8 cellular contexts compared by ENCODE assay signal in genomic region chrX:78104447-78105176, GRCh38. TPM values are rescaled to one million over a fixed set of nuclear protein-coding genes. Genes with fewer than 3 reads are reported as not detected.
A peak's percentile ranks its signal among the peaks of the same experiment; 100 is the strongest.
DNase-seq lines count a peak whose midpoint lies in the region; ATAC-seq, FAIRE-seq and TF ChIP-seq lines count a peak whose summit lies in the region.

No MANE protein-coding gene starts in this region.

- no peak for TF ChIP-seq CTCF in HL-60 (IDR thresholded peaks at IDR 0.05; ENCODE audit: insufficient read depth, low read length)
- TF ChIP-seq CTCF in astrocyte (IDR thresholded peaks at IDR 0.05; ENCODE audit: insufficient read depth, low read depth, low read length), result no peak
- TF ChIP-seq CTCF in right atrium auricular region (IDR thresholded peaks at IDR 0.05), result no peak

- peaks cover 8% of the 10 kb centered on the region for H3K4me1 Mint-ChIP-seq in astrocyte (ENCODE audit: low read depth, unreplicated experiment)

- H3K27ac Mint-ChIP-seq in astrocyte (ENCODE audit: unreplicated experiment), result peak overlapping the region; percentile 80

- H4K20me1 ChIP-seq in astrocyte (ENCODE audit: insufficient read depth, low read length), result peaks cover 46% of the 10 kb centered on the region

- peaks cover 4% of the 10 kb centered on the region for H3K36me3 Mint-ChIP-seq in astrocyte (ENCODE audit: low read depth, unreplicated experiment)

- H3K27ac ChIP-seq in HL-60 (replicated peaks) (peak overlapping the region; percentile 98), astrocyte (ENCODE audit: low read depth, low read length) (peak overlapping the region; percentile 88), right atrium auricular region (peak overlapping the region; percentile 83 to 96), rectal smooth muscle tissue (ENCODE audit: low read depth, low read length) (peak overlapping the region; percentile 94)

- no peak for FAIRE-seq in astrocyte (lab: Jason Lieb, UNC)

- H3K36me3 ChIP-seq in astrocyte (ENCODE audit: insufficient read depth, low read length) (no peaks in the 10 kb centered on the region), right atrium auricular region (no peaks in the 10 kb centered on the region), rectal smooth muscle tissue (ENCODE audit: control insufficient read depth, insufficient read depth, low read length) (no peaks in the 10 kb centered on the region)

- H3K4me2 ChIP-seq in astrocyte (ENCODE audit: low read length), result peak overlapping the region; percentile 87

- peak overlapping the region; percentile 66 for H2AFZ ChIP-seq in astrocyte (ENCODE audit: low read depth, low read length)

- peaks cover 15% of the 10 kb centered on the region for H3K4me1 ChIP-seq in astrocyte (ENCODE audit: insufficient read depth, low read length)
- peaks cover 0 to 35% of the 10 kb centered on the region in 2 donors for H3K4me1 ChIP-seq in right atrium auricular region
- H3K4me1 ChIP-seq in rectal smooth muscle tissue (ENCODE audit: control insufficient read depth, insufficient read depth, low read length), result peaks cover 2% of the 10 kb centered on the region

- H3K27me3 Mint-ChIP-seq in astrocyte (ENCODE audit: low read depth, unreplicated experiment), result no peaks in the 10 kb centered on the region

- H3K9ac ChIP-seq in astrocyte (ENCODE audit: low read length) (peak overlapping the region; percentile 98), rectal smooth muscle tissue (ENCODE audit: low read length) (peak overlapping the region; percentile 94)

- no peak for ATAC-seq in HG03135 (IDR thresholded peaks at IDR 0.05; ENCODE audit: unreplicated experiment)

- peaks cover 56% of the 10 kb centered on the region for H3K79me2 ChIP-seq in astrocyte (ENCODE audit: insufficient read depth, low read length)

- H3K9me3 Mint-ChIP-seq in astrocyte (ENCODE audit: unreplicated experiment), result no peaks in the 10 kb centered on the region

- DNase-seq in NCI-H524 (lab: John Stamatoyannopoulos, UW) (peak; percentile 42 to 61), NCI-H524 treated with DMSO at 0.1 percent for 48 hours (lab: John Stamatoyannopoulos, UW) (no peak), HL-60 (ENCODE audit: low read depth in 1 of 2, low spot score in 1 of 2) (peak in 1 of 2 experiments; percentile 75), RKO (ENCODE audit: low spot score) (peak; percentile 71), astrocyte (ENCODE audit: low read depth) (peak; percentile 23), right atrium auricular region (ENCODE audit: low spot score) (peak; percentile 69)

- peak overlapping the region; percentile 97 for H3K4me3 Mint-ChIP-seq in astrocyte (ENCODE audit: unreplicated experiment)

- no peaks in the 10 kb centered on the region for H3K27me3 ChIP-seq in HL-60 (ENCODE audit: insufficient read depth, poor library complexity, severe bottlenecking)
- H3K27me3 ChIP-seq in astrocyte (ENCODE audit: insufficient read depth, low read length), result no peaks in the 10 kb centered on the region
- H3K27me3 ChIP-seq in right atrium auricular region, result no peaks in the 10 kb centered on the region
- no peaks in the 10 kb centered on the region for H3K27me3 ChIP-seq in rectal smooth muscle tissue (ENCODE audit: control insufficient read depth, insufficient read depth, low read length)

- H3K9me3 ChIP-seq in astrocyte (ENCODE audit: insufficient read depth, low read depth, low read length) (no peaks in the 10 kb centered on the region), right atrium auricular region (no peaks in the 10 kb centered on the region)

- peak overlapping the region; percentile 58 for H3K4me3 ChIP-seq in HL-60 (replicated peaks; ENCODE audit: insufficient read depth, low read length)
- H3K4me3 ChIP-seq in astrocyte (ENCODE audit: insufficient read depth, low read depth, low read length), result peak overlapping the region; percentile 99
- H3K4me3 ChIP-seq in right atrium auricular region, result peak overlapping the region; percentile 66 to 72
- H3K4me3 ChIP-seq in rectal smooth muscle tissue (ENCODE audit: low read length), result peak overlapping the region; percentile 88

RNA-seq across cellular contexts. Expression of gene PGK1, which starts 0.6 kb away (rescaled TPM):
- total RNA-seq in astrocyte, result 606 and 665 TPM in 2 replicates
- 100 to 1,000 TPM; 197 to 263 TPM for total RNA-seq in right atrium auricular region

RNA-seq across cellular contexts. Expression of gene TAF9B, which starts 34.8 kb away (rescaled TPM):
- total RNA-seq in astrocyte (7.3 and 9.3 TPM in 2 replicates), right atrium auricular region (10 to 100 TPM; 36.6 to 36.7 TPM)
